In genomic region chr1:21259316-21260076, GRCh38 we compare ENCODE assay signal across 1 cellular context.
TF ChIP-seq lines count a peak whose summit lies in the region.

No MANE protein-coding gene starts in this region.

TF ChIP-seq in HepG2, 621 proteins besides CTCF, POLR2A, EP300 and RAD21:
- TF ChIP-seq MLXIP (CRISPR knock-in tag; IDR thresholded peaks at IDR 0.05; ENCODE audit: borderline replicate concordance) (no peak), MNT (IDR thresholded peaks at IDR 0.05) (peak; percentile 50; the same call in 1 of the 2 replicates), EED (CRISPR knock-in tag; IDR thresholded peaks at IDR 0.05) (no peak), ARID2 (CRISPR knock-in tag; IDR thresholded peaks at IDR 0.05; ENCODE audit: borderline replicate concordance) (no peak)
